16 cellular contexts compared by ENCODE assay signal in the genomic region with DNA sequence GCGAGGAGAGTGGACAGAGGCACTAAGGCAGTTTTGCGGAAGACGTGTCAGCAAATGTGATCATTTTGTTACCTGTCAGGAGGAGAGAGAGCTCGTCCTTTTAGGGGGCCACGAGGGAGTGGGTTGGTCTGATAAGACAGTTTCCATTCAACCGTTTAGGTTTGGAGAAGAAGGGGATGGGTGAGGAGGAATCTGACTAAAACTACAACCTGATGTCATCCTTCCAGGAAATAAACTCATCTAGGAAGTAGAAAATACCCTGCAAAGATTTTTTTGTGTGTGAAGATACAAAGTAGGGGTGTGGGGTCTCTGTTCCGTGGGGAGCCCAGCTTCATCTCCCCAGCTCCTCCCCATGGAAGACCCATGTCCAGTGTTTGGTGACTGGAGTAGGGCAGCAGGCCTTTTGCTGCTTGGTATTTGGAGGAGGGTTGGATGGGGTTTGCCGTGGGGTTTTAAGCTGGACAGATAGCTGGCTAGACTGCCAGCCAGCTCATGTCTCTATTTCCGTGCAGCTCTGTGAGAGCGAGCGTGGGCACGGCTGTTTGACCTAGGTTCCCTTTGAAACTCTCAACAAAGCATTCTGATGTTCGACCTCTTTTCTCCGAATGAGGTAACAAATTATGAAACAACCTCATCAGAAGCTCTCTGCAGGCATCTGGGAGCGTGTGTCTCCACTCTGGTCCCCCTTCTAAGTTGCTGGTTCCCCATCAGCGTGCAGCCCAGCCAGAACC.
DNase-seq lines count a peak whose midpoint lies in the region; ATAC-seq and TF ChIP-seq lines count a peak whose summit lies in the region.
"Had no signal": no experiment of that assay in that cellular context is flagged by ENCODE, and none has a peak within 500 bp of the region (broad histone marks: within the 10 kb centered on the region; RNA-seq: fewer than 3 reads in every experiment).

No MANE protein-coding gene starts in this region.

- CTCF ChIA-PET in activated CD4-positive, alpha-beta T cell treated with anti-CD3 and anti-CD28 coated beads for 36 hours (lab: Charles Lee) = interaction anchor here (0.5 to 0.6 kb wide), 2 partner anchors 312 to 573 kb away, joined by 3 to 4 read pairs; no protein-coding TSS in a partner anchor
- CTCF ChIA-PET in Panc1 (lab: Charles Lee) = no interaction called here

- H3K4me1 Mint-ChIP-seq in activated CD4-positive, alpha-beta T cell treated with anti-CD3 and anti-CD28 coated beads for 36 hours = peaks cover 9% of the 10 kb centered on the region
- peaks cover 25% of the 10 kb centered on the region for H3K4me1 Mint-ChIP-seq in activated CD4-positive, alpha-beta T cell treated with anti-CD3 and anti-CD28 coated beads, Interleukin-2, amount 10 ng/mL, durations not matched to agents 24 days and 14 days
- peaks cover 69% of the 10 kb centered on the region for H3K4me1 Mint-ChIP-seq in mesothelial cell of epicardium

- H3K27me3 Mint-ChIP-seq in activated CD4-positive, alpha-beta T cell treated with anti-CD3 and anti-CD28 coated beads for 36 hours = no peaks in the 10 kb centered on the region
- H3K27me3 Mint-ChIP-seq in activated CD4-positive, alpha-beta T cell treated with anti-CD3 and anti-CD28 coated beads, Interleukin-2, amount 10 ng/mL, durations not matched to agents 24 days and 14 days = no peaks in the 10 kb centered on the region
- H3K27me3 Mint-ChIP-seq in mesothelial cell of epicardium (ENCODE audit: low read depth) = no peaks in the 10 kb centered on the region
- H3K27me3 Mint-ChIP-seq: CD4-positive, CD25-positive, alpha-beta regulatory T cell had no signal

- ATAC-seq in activated CD4-positive, alpha-beta T cell treated with anti-CD3 and anti-CD28 coated beads for 36 hours = no peak
- no peak for ATAC-seq in Panc1
- ATAC-seq in left colon = no peak

- DNase-seq in activated CD4-positive, alpha-beta T cell treated with anti-CD3 and anti-CD28 coated beads for 36 hours = no peak
- no peak for DNase-seq in activated CD4-positive, alpha-beta T cell treated with anti-CD3 and anti-CD28 coated beads, Interleukin-2, amount 10 ng/mL, durations not matched to agents 24 days and 14 days
- DNase-seq in Panc1 (ENCODE audit: low read depth, low spot score) (no peak), mesothelial cell of epicardium (ENCODE audit: low spot score in 2 of 2, unreplicated experiment in 2 of 2) (no peak), NCI-H187 treated with DMSO at 0.1 percent for 48 hours (lab: John Stamatoyannopoulos, UW) (no peak), OCI-M1 (lab: John Stamatoyannopoulos, UW) (no peak), left colon (no peak)
- DNase-seq: Calu3, MV-4-11, NCI-H1417 treated with DMSO at 0.1 percent for 48 hours, NCI-H2029 treated with DMSO at 0.1 percent for 48 hours, NCI-H510A had no signal

- no TSS peak for BruUV-seq in Panc1 (replicated peaks; lab: Mats Ljungman, UMichigan)

- H3K27ac ChIP-seq in BLaER1 (peak overlapping the region; percentile 5; the same call in 1 of the 2 replicates), Panc1 (ENCODE audit: low read length) (peak overlapping the region; percentile 71; the same call in 1 of the 2 replicates)
- H3K27ac ChIP-seq: RWPE1 had no signal

- H3K27me3 ChIP-seq in BLaER1 (no peaks in the 10 kb centered on the region), Panc1 (ENCODE audit: control insufficient read depth, insufficient read depth, low read length) (no peaks in the 10 kb centered on the region)

- H3K4me3 Mint-ChIP-seq in activated CD4-positive, alpha-beta T cell treated with anti-CD3 and anti-CD28 coated beads for 36 hours = no peak overlapping the region
- no peak overlapping the region for H3K4me3 Mint-ChIP-seq in activated CD4-positive, alpha-beta T cell treated with anti-CD3 and anti-CD28 coated beads, Interleukin-2, amount 10 ng/mL, durations not matched to agents 24 days and 14 days
- H3K4me3 Mint-ChIP-seq in mesothelial cell of epicardium = no peak overlapping the region
- H3K4me3 Mint-ChIP-seq: CD4-positive, CD25-positive, alpha-beta regulatory T cell had no signal

- in situ Hi-C loops in Panc1 (cut with HindIII; ENCODE audit: low pct_unique_long_range_greater_than_20kb, low sequenced_read_pairs) = no loop called here

- H3K36me3 Mint-ChIP-seq in activated CD4-positive, alpha-beta T cell treated with anti-CD3 and anti-CD28 coated beads for 36 hours (ENCODE audit: low read depth) = peaks cover 27% of the 10 kb centered on the region
- no peaks in the 10 kb centered on the region for H3K36me3 Mint-ChIP-seq in activated CD4-positive, alpha-beta T cell treated with anti-CD3 and anti-CD28 coated beads, Interleukin-2, amount 10 ng/mL, durations not matched to agents 24 days and 14 days (ENCODE audit: low read depth)
- no peaks in the 10 kb centered on the region for H3K36me3 Mint-ChIP-seq in mesothelial cell of epicardium

- no peaks in the 10 kb centered on the region for H4K20me1 ChIP-seq in BLaER1

- H3K27ac Mint-ChIP-seq in activated CD4-positive, alpha-beta T cell treated with anti-CD3 and anti-CD28 coated beads for 36 hours = peak overlapping the region; percentile 11
- no peak overlapping the region for H3K27ac Mint-ChIP-seq in activated CD4-positive, alpha-beta T cell treated with anti-CD3 and anti-CD28 coated beads, Interleukin-2, amount 10 ng/mL, durations not matched to agents 24 days and 14 days
- peak overlapping the region; percentile 48 for H3K27ac Mint-ChIP-seq in mesothelial cell of epicardium

- H3K4me1 ChIP-seq in BLaER1 = peaks cover 31% of the 10 kb centered on the region
- peaks cover 23% of the 10 kb centered on the region for H3K4me1 ChIP-seq in Panc1 (ENCODE audit: control insufficient read depth, insufficient read depth, low read length)

- intact Hi-C loops in activated CD4-positive, alpha-beta T cell treated with anti-CD3 and anti-CD28 coated beads for 36 hours (cut with DNase I, micrococcal nuclease) = no loop called here
- intact Hi-C loops in activated CD4-positive, alpha-beta T cell treated with anti-CD3 and anti-CD28 coated beads, Interleukin-2, amount 10 ng/mL, durations not matched to agents 24 days and 14 days (cut with micrococcal nuclease) = no loop called here
- intact Hi-C loops in Panc1 (cut with micrococcal nuclease; ENCODE audit: unreplicated experiment) (no loop called here), left colon (cut with DNase I, micrococcal nuclease) (no loop called here)

- no peak overlapping the region for H3K9ac ChIP-seq in BLaER1

- H3K9me3 ChIP-seq in BLaER1 (peaks cover 7% of the 10 kb centered on the region; the same call in 1 of the 2 replicates), Panc1 (ENCODE audit: control insufficient read depth, insufficient read depth, low read depth, low read length) (no peaks in the 10 kb centered on the region)
- H3K9me3 ChIP-seq: HAP-1 had no signal

- H3K4me2 ChIP-seq in BLaER1 = peak overlapping the region; percentile 71

- H3K9me3 Mint-ChIP-seq in activated CD4-positive, alpha-beta T cell treated with anti-CD3 and anti-CD28 coated beads for 36 hours (ENCODE audit: low read depth) = no peaks in the 10 kb centered on the region
- no peaks in the 10 kb centered on the region for H3K9me3 Mint-ChIP-seq in activated CD4-positive, alpha-beta T cell treated with anti-CD3 and anti-CD28 coated beads, Interleukin-2, amount 10 ng/mL, durations not matched to agents 24 days and 14 days
- H3K9me3 Mint-ChIP-seq in mesothelial cell of epicardium = no peaks in the 10 kb centered on the region
- H3K9me3 Mint-ChIP-seq: CD4-positive, CD25-positive, alpha-beta regulatory T cell had no signal

- H3K4me3 ChIP-seq in BLaER1 (no peak overlapping the region), Panc1 (ENCODE audit: low read depth in 2 of 2, low read length in 2 of 2) (no peak overlapping the region)
- H3K4me3 ChIP-seq: HAP-1 had no signal

- H3K36me3 ChIP-seq in BLaER1 (peaks cover 17% of the 10 kb centered on the region), Panc1 (ENCODE audit: control insufficient read depth, insufficient read depth, low read length) (no peaks in the 10 kb centered on the region)
- H3K36me3 ChIP-seq: HAP-1 had no signal

- no peak for TF ChIP-seq CTCF in Panc1 (IDR thresholded peaks at IDR 0.05)
- TF ChIP-seq CTCF in mesothelial cell of epicardium (IDR thresholded peaks at IDR 0.05; ENCODE audit: unreplicated experiment) = no peak

- POLR2A ChIA-PET in activated CD4-positive, alpha-beta T cell treated with anti-CD3 and anti-CD28 coated beads for 36 hours (lab: Charles Lee) = no interaction called here
- POLR2A ChIA-PET in Panc1 (lab: Charles Lee) = no interaction called here
